ENCODE assay signal across 9 cellular contexts in genomic region chr16:81817789-81818304, GRCh38.
DNase-seq lines count a peak whose midpoint lies in the region; ATAC-seq and TF ChIP-seq lines count a peak whose summit lies in the region.
"Had no signal": no experiment of that assay in that cellular context is flagged by ENCODE, and none has a peak within 500 bp of the region (broad histone marks: within the 10 kb centered on the region; RNA-seq: fewer than 3 reads in every experiment).

No MANE protein-coding gene starts in this region.

- H3K27me3 ChIP-seq in GM06990 (replicated peaks; ENCODE audit: control insufficient read depth, insufficient read depth, low read length) (no peaks in the 10 kb centered on the region), HL-60 (ENCODE audit: insufficient read depth, poor library complexity, severe bottlenecking) (no peaks in the 10 kb centered on the region)

- peaks cover 13% of the 10 kb centered on the region for H3K36me3 Mint-ChIP-seq in effector memory CD8-positive, alpha-beta T cell (ENCODE audit: insufficient read depth)

- H3K27ac Mint-ChIP-seq in effector memory CD8-positive, alpha-beta T cell = peak overlapping the region; percentile 87 to 96

- H3K4me1 Mint-ChIP-seq in effector memory CD8-positive, alpha-beta T cell (ENCODE audit: low read depth in 2 of 2) = peaks cover 25 to 26% of the 10 kb centered on the region in 2 donors

- H3K9me3 Mint-ChIP-seq in effector memory CD8-positive, alpha-beta T cell = no peaks in the 10 kb centered on the region

- DNase-seq in GM06990 (ENCODE audit: extremely low read depth, insufficient read length) (peak; percentile 72), HL-60 (ENCODE audit: low read depth in 1 of 2, low spot score in 1 of 2) (peak in 1 of 2 experiments; percentile 70), HK-2 (ENCODE audit: unreplicated experiment) (no peak)
- DNase-seq in effector memory CD8-positive, alpha-beta T cell = peak; percentile 29 to 51 (median 42)
- DNase-seq: SHP77 treated with DMSO at 0.1 percent for 48 hours had no signal

- H3K4me3 Mint-ChIP-seq in effector memory CD8-positive, alpha-beta T cell = peak overlapping the region; percentile 38 to 71

- H3K27ac ChIP-seq in HL-60 (replicated peaks) = peak overlapping the region; percentile 70

- H3K4me3 ChIP-seq in GM06990 (replicated peaks; ENCODE audit: low read depth, low read length) = peak overlapping the region; percentile 40
- H3K4me3 ChIP-seq in HL-60 (replicated peaks; ENCODE audit: insufficient read depth, low read length) = no peak overlapping the region

- no peak for TF ChIP-seq CTCF in GM06990 (IDR thresholded peaks at IDR 0.05; ENCODE audit: insufficient read depth, low read length, poor library complexity, severe bottlenecking)
- TF ChIP-seq CTCF in HL-60 (IDR thresholded peaks at IDR 0.05; ENCODE audit: insufficient read depth, low read length) = no peak

- ATAC-seq in GM19397 (IDR thresholded peaks at IDR 0.05; ENCODE audit: unreplicated experiment) = peak; percentile 22
- ATAC-seq in effector memory CD8-positive, alpha-beta T cell (replicated peaks) = peak; percentile 78
- ATAC-seq in HG02642 (IDR thresholded peaks at IDR 0.05; ENCODE audit: poor library complexity, unreplicated experiment) = no peak
- no peak for ATAC-seq in HG02571 (IDR thresholded peaks at IDR 0.05; ENCODE audit: unreplicated experiment)
- no peak for ATAC-seq in GM19023 (IDR thresholded peaks at IDR 0.05; ENCODE audit: unreplicated experiment)

- peaks cover 0 to 7% of the 10 kb centered on the region in 2 donors for H3K27me3 Mint-ChIP-seq in effector memory CD8-positive, alpha-beta T cell

- H3K36me3 ChIP-seq in GM06990 (ENCODE audit: control insufficient read depth, insufficient read depth, low read length) = peaks cover 6% of the 10 kb centered on the region; the same call in 1 of the 2 replicates

Comparison
In these comparisons a context has a peak if more than half of its experiments do, and no peak if none do; other contexts are left out.
1. ATAC-seq: peak in GM19397 (single experiment) and effector memory CD8-positive, alpha-beta T cell (single experiment); none in HG02642 (single experiment), HG02571 (single experiment) and GM19023 (single experiment).